Comparison of ENCODE assay signal across 13 cellular contexts in genomic region chr7:108973075-108973474, GRCh38.
A peak's percentile ranks its signal among the peaks of the same experiment; 100 is the strongest.
DNase-seq lines count a peak whose midpoint lies in the region; ATAC-seq and TF ChIP-seq lines count a peak whose summit lies in the region.
"Had no signal": no experiment of that assay in that cellular context is flagged by ENCODE, and none has a peak within 500 bp of the region (broad histone marks: within the 10 kb centered on the region; RNA-seq: fewer than 3 reads in every experiment).

No MANE protein-coding gene starts in this region.

- no peaks in the 10 kb centered on the region for H3K4me1 ChIP-seq in HCT116 (ENCODE audit: control insufficient read depth in 1 of 2, insufficient read depth in 2 of 2, low read length in 2 of 2)
- H3K4me1 ChIP-seq in OCI-LY1 (ENCODE audit: insufficient read depth, low read length, severe bottlenecking) = no peaks in the 10 kb centered on the region
- H3K4me1 ChIP-seq in adrenal gland (replicated peaks in 1 of 2) = no peaks in the 10 kb centered on the region

- H3K36me3 ChIP-seq in HCT116 (ENCODE audit: control insufficient read depth in 1 of 2, insufficient read depth in 2 of 2, low read length in 2 of 2) (no peaks in the 10 kb centered on the region), OCI-LY1 (ENCODE audit: insufficient read depth, low read length) (no peaks in the 10 kb centered on the region), adrenal gland (replicated peaks in 1 of 2) (no peaks in the 10 kb centered on the region)
- H3K36me3 ChIP-seq: BLaER1 treated with 17β-estradiol and CSF1 and Interleukin-3, amounts not matched to agents 10 nM and 100 nM had no signal

- H4K20me1 ChIP-seq in HCT116 (ENCODE audit: insufficient read depth) (no peaks in the 10 kb centered on the region), OCI-LY1 (ENCODE audit: insufficient read depth, low read length) (no peaks in the 10 kb centered on the region)
- H4K20me1 ChIP-seq: BLaER1 treated with 17β-estradiol and CSF1 and Interleukin-3, amounts not matched to agents 10 nM and 100 nM had no signal

- H2AFZ ChIP-seq in HCT116 (ENCODE audit: low read depth, low read length, poor library complexity, severe bottlenecking) (no peak overlapping the region), OCI-LY1 (ENCODE audit: low read length) (no peak overlapping the region)

- no TSS peak for BruUV-seq in HCT116 (replicated peaks; lab: Mats Ljungman, UMichigan)

- H3K27me3 ChIP-seq in HCT116 (ENCODE audit: insufficient read depth, low read length) (no peaks in the 10 kb centered on the region), OCI-LY1 (ENCODE audit: insufficient read depth, low read length) (no peaks in the 10 kb centered on the region), adrenal gland (no peaks in the 10 kb centered on the region)
- H3K27me3 ChIP-seq: BLaER1 treated with 17β-estradiol and CSF1 and Interleukin-3, amounts not matched to agents 10 nM and 100 nM had no signal

- no peaks in the 10 kb centered on the region for H3F3A ChIP-seq in OCI-LY1 (ENCODE audit: insufficient read depth, low read length)

- POLR2A ChIA-PET in HCT116 (lab: Charles Lee) = no interaction called here

- intact Hi-C loops in HCT116 (cut with micrococcal nuclease) = loop anchor here (5.0 kb wide), 1 partner anchor 869 kb away; no protein-coding TSS in a partner anchor
- intact Hi-C loops in adrenal gland (cut with DNase I) = no loop called here

- CTCF ChIA-PET in HCT116 (lab: Charles Lee) = interaction anchor here (1.0 to 1.5 kb wide), 5 partner anchors 10 to 652 kb away, joined by 3 to 5 read pairs (median 3); no protein-coding TSS in a partner anchor

- peak; percentile 30 to 38 (median 33); a peak in 5 of 6 replicates for TF ChIP-seq CTCF in HCT116 (IDR thresholded peaks at IDR 0.05 in 2 of 3, conservative IDR thresholded peaks at IDR 0.05 in 1 of 3; ENCODE audit: borderline replicate concordance in 1 of 3, insufficient read depth in 1 of 3, low read depth in 2 of 3, low read length in 2 of 3)
- TF ChIP-seq CTCF in OCI-LY1 (IDR thresholded peaks at IDR 0.05; ENCODE audit: low read length) = peak; percentile 27; the same call in 1 of the 2 replicates
- peak; percentile 8 for TF ChIP-seq CTCF in fibroblast of pulmonary artery (IDR thresholded peaks at IDR 0.05; ENCODE audit: low read length, missing control alignments)
- no peak for TF ChIP-seq CTCF in adrenal gland (IDR thresholded peaks at IDR 0.05)

- H3K27ac ChIP-seq in HCT116 (ENCODE audit: low read depth, low read length) = no peak overlapping the region
- no peak overlapping the region for H3K27ac ChIP-seq in OCI-LY1 (ENCODE audit: low read depth, low read length, poor library complexity, severe bottlenecking)
- no peak overlapping the region for H3K27ac ChIP-seq in adrenal gland
- H3K27ac ChIP-seq: BLaER1 treated with 17β-estradiol and CSF1 and Interleukin-3, amounts not matched to agents 10 nM and 100 nM had no signal

- H3K9me2 ChIP-seq in HCT116 (ENCODE audit: insufficient read depth) (no peaks in the 10 kb centered on the region), OCI-LY1 (ENCODE audit: low read depth, low read length) (no peaks in the 10 kb centered on the region)

- H3K79me2 ChIP-seq in HCT116 (ENCODE audit: insufficient read depth, low read length) (no peaks in the 10 kb centered on the region), OCI-LY1 (ENCODE audit: insufficient read depth, low read length) (no peaks in the 10 kb centered on the region)

- TF ChIP-seq RAD21 in HCT116 (IDR thresholded peaks at IDR 0.05; ENCODE audit: low read depth) = peak; percentile 73

- H3K4me3 ChIP-seq in HCT116 (replicated peaks in 1 of 2; ENCODE audit: low read depth in 1 of 2, low read length in 2 of 2) (no peak overlapping the region), OCI-LY1 (ENCODE audit: low read depth, low read length, poor library complexity, severe bottlenecking) (no peak overlapping the region), fibroblast of pulmonary artery (replicated peaks; ENCODE audit: low read depth, low read length) (no peak overlapping the region), adrenal gland (no peak overlapping the region)
- H3K4me3 ChIP-seq: BLaER1 treated with 17β-estradiol and CSF1 and Interleukin-3, amounts not matched to agents 10 nM and 100 nM; GM12878 had no signal

- TF ChIP-seq POLR2A in HCT116 (IDR thresholded peaks at IDR 0.05; ENCODE audit: borderline replicate concordance, extremely low read depth, insufficient read depth, insufficient read length) = no peak
- no peak for TF ChIP-seq POLR2A in adrenal gland (IDR thresholded peaks at IDR 0.05)

- H3K9me3 ChIP-seq in HCT116 (ENCODE audit: control insufficient read depth in 1 of 2, insufficient read depth in 1 of 2, low read depth in 1 of 2, low read length in 2 of 2) (no peaks in the 10 kb centered on the region), OCI-LY1 (ENCODE audit: low read length) (no peaks in the 10 kb centered on the region), adrenal gland (replicated peaks in 1 of 3) (no peaks in the 10 kb centered on the region)
- H3K9me3 ChIP-seq: BLaER1 treated with 17β-estradiol and CSF1 and Interleukin-3, amounts not matched to agents 10 nM and 100 nM had no signal

- ATAC-seq in HCT116 (peak; percentile 71), GM21786 (IDR thresholded peaks at IDR 0.05; ENCODE audit: unreplicated experiment) (no peak), HG03025 (IDR thresholded peaks at IDR 0.05; ENCODE audit: low FRiP score, unreplicated experiment) (no peak)
- ATAC-seq: GM12878, left ventricle myocardium superior had no signal

- peak; percentile 6 for DNase-seq in A172 (ENCODE audit: low spot score)
- DNase-seq in HCT116 (ENCODE audit: low read depth, low spot score) = peak; percentile 28
- peak; percentile 5 for DNase-seq in fibroblast of pulmonary artery (ENCODE audit: low read depth)
- DNase-seq in adrenal gland = no peak
- no peak for DNase-seq in COLO668 (lab: John Stamatoyannopoulos, UW; ENCODE audit: unreplicated experiment)
- DNase-seq: left ventricle myocardium superior, NCI-H187, T-helper 1 cell had no signal

- H3K9ac ChIP-seq in HCT116 (ENCODE audit: low read length) (no peak overlapping the region), OCI-LY1 (ENCODE audit: low read length) (no peak overlapping the region)

- no peak overlapping the region for H3K4me2 ChIP-seq in HCT116 (ENCODE audit: low read length)
- H3K4me2 ChIP-seq in OCI-LY1 (ENCODE audit: low read length) = no peak overlapping the region
- H3K4me2 ChIP-seq: BLaER1 treated with 17β-estradiol and CSF1 and Interleukin-3, amounts not matched to agents 10 nM and 100 nM had no signal

- WGBS in adrenal gland, 4 donors = 90 to 97% (median 94%) methylated on average over 1 of the region's 1 CpG

- RAD21 ChIA-PET in HCT116 (lab: Charles Lee; ENCODE audit: low non-redundant PET in 1 of 2, low total read pairs in 2 of 2, uncharacterized antibody in 2 of 2, unreplicated experiment in 2 of 2) = no interaction called here

TF ChIP-seq in HCT116, 20 proteins besides CTCF, POLR2A, EP300 and RAD21:
- no peak for TF ChIP-seq JUND (IDR thresholded peaks at IDR 0.05)
- peak; percentile 32 for TF ChIP-seq TCF7L2 (IDR thresholded peaks at IDR 0.05; ENCODE audit: borderline replicate concordance, extremely low read depth, insufficient read depth, insufficient read length)
- peak; percentile 64; the same call in 1 of the 2 replicates for TF ChIP-seq EGR1 (IDR thresholded peaks at IDR 0.05; ENCODE audit: low read depth)
- TF ChIP-seq ZNF274 (IDR thresholded peaks at IDR 0.05; ENCODE audit: low read depth, low read length) = no peak

Comparison
In these comparisons a context has a peak if more than half of its experiments do, and no peak if none do; other contexts are left out.
1. DNase-seq: peak in A172 (single experiment), HCT116 (single experiment) and fibroblast of pulmonary artery (single experiment); none in adrenal gland (0 of 7) and COLO668 (single experiment).
2. CTCF ChIP-seq: peak in HCT116 (3 of 3), OCI-LY1 (single experiment) and fibroblast of pulmonary artery (single experiment); none in adrenal gland (0 of 6).